21 cellular contexts compared by ENCODE assay signal in the genomic region with DNA sequence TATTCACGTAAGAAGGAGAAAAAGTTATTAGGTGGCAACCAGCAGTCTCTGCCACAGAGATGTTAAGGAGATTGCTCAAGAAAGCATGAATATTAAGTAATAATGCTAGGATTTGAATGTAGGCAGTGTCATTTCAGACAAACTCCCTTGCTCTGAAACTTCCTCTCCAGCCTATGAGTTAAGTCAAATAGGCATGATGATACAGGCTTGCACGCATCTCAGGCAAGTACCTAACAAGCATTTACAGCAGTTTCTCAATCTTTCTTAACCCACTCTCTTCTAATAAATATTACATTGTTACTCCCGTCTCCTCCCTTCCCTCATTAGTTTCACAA.
DNase-seq lines count a peak whose midpoint lies in the region; ATAC-seq and TF ChIP-seq lines count a peak whose summit lies in the region.
"Had no signal": no experiment of that assay in that cellular context is flagged by ENCODE, and none has a peak within 500 bp of the region (broad histone marks: within the 10 kb centered on the region; RNA-seq: fewer than 3 reads in every experiment).

No MANE protein-coding gene starts in this region.

- H3K36me3 ChIP-seq in mesenchymal stem cell (ENCODE audit: control insufficient read depth in 1 of 2, insufficient read depth in 2 of 2, low read depth in 1 of 2, low read length in 2 of 2) = no peaks in the 10 kb centered on the region
- H3K36me3 ChIP-seq: lower lobe of right lung, suprapubic skin had no signal

- H2BK15ac ChIP-seq in mesenchymal stem cell (ENCODE audit: low read depth, poor library complexity, severe bottlenecking) = no peak overlapping the region

- no peak overlapping the region for H4K91ac ChIP-seq in mesenchymal stem cell (ENCODE audit: low read length)

- WGBS in mesenchymal stem cell = 83% methylated on average over 3 of the region's 3 CpGs

- intact Hi-C loops in left ventricle myocardium superior (cut with micrococcal nuclease) = no loop called here

- DNase-seq in CD1c-positive myeloid dendritic cell (ENCODE audit: extremely low spot score) (peak; percentile 72), NOMO-1 treated with dmso at 0.1 percent for 144 hours (lab: John Stamatoyannopoulos, UW; ENCODE audit: unreplicated experiment) (peak; percentile 27), epithelial cell of esophagus (ENCODE audit: low read depth) (peak; percentile 97), mesenchymal stem cell (no peak), COLO829 (ENCODE audit: low spot score) (no peak), left ventricle myocardium superior (no peak), HCEC 1CT (no peak)
- DNase-seq: activated CD4-positive, CD25-positive, alpha-beta regulatory T cell; activated CD8-positive, alpha-beta T cell treated with anti-CD3 and anti-CD28 coated beads for 36 hours; activated naive CD4-positive, alpha-beta T cell treated with anti-CD3 and anti-CD28 coated beads, Interleukin-2, amount 10 ng/mL, durations not matched to agents 7 days and 5 days; activated T-cell treated with anti-CD3 and anti-CD28 coated beads, Interleukin-2, amount 50 U/mL, for 4 hours; Caco-2; lower lobe of right lung; NCI-H1092 treated with DMSO at 0.1 percent for 48 hours; NCI-H2107; NCI-H524; nucleus accumbens; SHP77 treated with DMSO at 0.1 percent for 48 hours had no signal

- ATAC-seq in GM19467 (IDR thresholded peaks at IDR 0.05; ENCODE audit: unreplicated experiment) = no peak
- no peak for ATAC-seq in left ventricle myocardium superior
- ATAC-seq: activated CD8-positive, alpha-beta T cell treated with anti-CD3 and anti-CD28 coated beads for 36 hours; activated T-cell treated with anti-CD3 and anti-CD28 coated beads, Interleukin-2, amount 50 U/mL, for 4 hours had no signal

- H2BK12ac ChIP-seq in mesenchymal stem cell (ENCODE audit: low read length in 2 of 2) = no peak overlapping the region

- H3K9ac ChIP-seq in mesenchymal stem cell (ENCODE audit: low read length) = no peak overlapping the region

- no peak overlapping the region for H3K4me2 ChIP-seq in mesenchymal stem cell (ENCODE audit: low read length, poor library complexity, severe bottlenecking)

- TF ChIP-seq CTCF in epithelial cell of esophagus (IDR thresholded peaks at IDR 0.05; ENCODE audit: insufficient read depth, low read depth, low read length, missing control alignments) = no peak

- H3K4me1 ChIP-seq in mesenchymal stem cell (ENCODE audit: control insufficient read depth, insufficient read depth, low read depth, low read length) = peaks cover 4% of the 10 kb centered on the region
- H3K4me1 ChIP-seq: Caco-2, lower lobe of right lung had no signal

- no peaks in the 10 kb centered on the region for H3K27me3 ChIP-seq in mesenchymal stem cell (ENCODE audit: control insufficient read depth in 1 of 2, insufficient read depth in 1 of 2, low read length in 2 of 2)
- H3K27me3 ChIP-seq: suprapubic skin had no signal

- H3K27ac ChIP-seq in mesenchymal stem cell (ENCODE audit: low read length, poor library complexity, severe bottlenecking) = peak overlapping the region; percentile 38
- H3K27ac ChIP-seq: coronary artery, lower lobe of right lung, suprapubic skin had no signal

- H2AK5ac ChIP-seq in mesenchymal stem cell (ENCODE audit: low read length, severe bottlenecking) = no peak overlapping the region

- no peak overlapping the region for H3K4ac ChIP-seq in mesenchymal stem cell (ENCODE audit: low read depth in 1 of 2, low read length in 2 of 2)

- H3K18ac ChIP-seq in mesenchymal stem cell (ENCODE audit: low read depth in 1 of 2, low read length in 2 of 2) = no peak overlapping the region

- H2AFZ ChIP-seq in mesenchymal stem cell (ENCODE audit: low read depth, low read length) = no peak overlapping the region

- H3K23ac ChIP-seq in mesenchymal stem cell (ENCODE audit: low read length in 2 of 2) = no peak overlapping the region

- no peak overlapping the region for H3K14ac ChIP-seq in mesenchymal stem cell (ENCODE audit: low read length in 2 of 2)

- H2BK5ac ChIP-seq in mesenchymal stem cell (ENCODE audit: low read depth, low read length, poor library complexity, severe bottlenecking) = no peak overlapping the region

- no peaks in the 10 kb centered on the region for H3K9me3 ChIP-seq in mesenchymal stem cell (ENCODE audit: control insufficient read depth, low read length)
- H3K9me3 ChIP-seq: Caco-2, lower lobe of right lung, suprapubic skin had no signal

- H3K4me3 ChIP-seq in epithelial cell of esophagus (ENCODE audit: low read length) (no peak overlapping the region), mesenchymal stem cell (ENCODE audit: insufficient read depth in 1 of 2, low read depth in 1 of 2, low read length in 2 of 2) (no peak overlapping the region)
- H3K4me3 ChIP-seq: coronary artery, lower lobe of right lung, suprapubic skin had no signal

- H3K79me1 ChIP-seq in mesenchymal stem cell (replicated peaks; ENCODE audit: low read length, poor library complexity, severe bottlenecking) = no peaks in the 10 kb centered on the region

- H4K8ac ChIP-seq in mesenchymal stem cell (ENCODE audit: low read length) = no peak overlapping the region

- no peak overlapping the region for H2BK120ac ChIP-seq in mesenchymal stem cell (ENCODE audit: low read depth, low read length)

Comparison
In these comparisons a context has a peak if more than half of its experiments do, and no peak if none do; other contexts are left out.
1. DNase-seq: peak in CD1c-positive myeloid dendritic cell (single experiment), NOMO-1 treated with dmso at 0.1 percent for 144 hours (single experiment) and epithelial cell of esophagus (single experiment); none in mesenchymal stem cell (single experiment), COLO829 (single experiment), left ventricle myocardium superior (single experiment) and HCEC 1CT (single experiment).